ENCODE assay signal across 2 cellular contexts in genomic region chr17:7050583-7050982, GRCh38. TPM values are rescaled to one million over a fixed set of nuclear protein-coding genes. Genes with fewer than 3 reads are reported as not detected.
"Had no signal": no experiment of that assay in that cellular context is flagged by ENCODE, and none has a peak within 500 bp of the region (broad histone marks: within the 10 kb centered on the region; RNA-seq: fewer than 3 reads in every experiment).

No MANE protein-coding gene starts in this region.

RNA-seq across cellular contexts. Expression of gene SLC16A11, which starts 6.7 kb away (rescaled TPM):
- total RNA-seq: G401 had no signal

RNA-seq across cellular contexts. Expression of gene BCL6B, which starts 27.7 kb away (rescaled TPM):
- total RNA-seq: G401 had no signal

RNA-seq across cellular contexts. Expression of gene CLEC10A, which starts 29.5 kb away (rescaled TPM):
- total RNA-seq: G401, GM12878 had no signal
- polyA plus RNA-seq: GM12878 had no signal
